In the genomic region with DNA sequence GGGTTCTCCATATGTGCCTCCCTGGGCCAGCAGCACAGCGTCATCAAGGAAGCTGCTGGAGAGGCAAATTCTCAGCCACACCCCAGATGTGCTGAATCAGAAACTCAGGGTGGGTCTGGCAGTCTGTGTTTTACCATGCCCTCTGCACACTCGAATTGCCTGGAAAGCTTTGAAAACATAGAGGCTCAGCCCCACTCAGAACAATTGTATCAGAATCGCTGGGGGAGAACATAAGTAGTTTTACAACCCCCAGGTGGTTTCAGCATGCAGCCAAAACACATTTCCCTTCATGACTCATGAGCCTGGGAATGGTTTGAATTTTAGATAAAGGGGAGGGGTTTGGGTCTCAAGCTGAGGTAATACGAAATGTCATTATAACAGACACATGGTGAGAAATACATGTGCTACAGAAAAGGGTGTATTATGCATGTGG, we compare ENCODE assay signal across 14 cellular contexts. TPM values are rescaled to one million over a fixed set of nuclear protein-coding genes. Genes with fewer than 3 reads are reported as not detected.
A peak's percentile ranks its signal among the peaks of the same experiment; 100 is the strongest.
DNase-seq lines count a peak whose midpoint lies in the region; ATAC-seq, FAIRE-seq and TF ChIP-seq lines count a peak whose summit lies in the region.
"Had no signal": no experiment of that assay in that cellular context is flagged by ENCODE, and none has a peak within 500 bp of the region (broad histone marks: within the 10 kb centered on the region; RNA-seq: fewer than 3 reads in every experiment).

No MANE protein-coding gene starts in this region.

- no peak for TF ChIP-seq POLR2A in HepG2 (IDR thresholded peaks at IDR 0.05; ENCODE audit: insufficient read depth in 1 of 2, low read depth in 2 of 2, low read length in 2 of 2)
- TF ChIP-seq POLR2A in right lobe of liver (IDR thresholded peaks at IDR 0.05), result no peak

- no peak overlapping the region for H3K9ac ChIP-seq in HepG2 (ENCODE audit: insufficient read depth, low read depth, low read length)
- H3K9ac ChIP-seq: BLaER1 had no signal

- TF ChIP-seq EP300 in HepG2 (IDR thresholded peaks at IDR 0.05; ENCODE audit: low read depth in 2 of 2, low read length in 2 of 2) (no peak), HepG2 (CRISPR knock-in tag; IDR thresholded peaks at IDR 0.05; ENCODE audit: borderline replicate concordance) (no peak)

- peaks cover 9% of the 10 kb centered on the region; the same call in 1 of the 2 replicates for H3K4me1 ChIP-seq in HepG2 (ENCODE audit: insufficient read depth, low read length)
- no peaks in the 10 kb centered on the region for H3K4me1 ChIP-seq in right lobe of liver
- H3K4me1 ChIP-seq in foreskin keratinocyte, result peaks cover 35% of the 10 kb centered on the region
- H3K4me1 ChIP-seq: BLaER1, upper lobe of right lung had no signal

- no peak overlapping the region for H3K27ac ChIP-seq in HepG2 (ENCODE audit: extremely low read length, insufficient read depth, low read length)
- H3K27ac ChIP-seq in right lobe of liver, result no peak overlapping the region
- H3K27ac ChIP-seq in foreskin keratinocyte, result peak overlapping the region; percentile 100
- H3K27ac ChIP-seq: BLaER1, upper lobe of right lung had no signal

- POLR2A ChIA-PET in HepG2 (lab: Yijun Ruan, JAX), result no interaction called here

- H3K4me3 ChIP-seq in HepG2 (replicated peaks in 1 of 3; ENCODE audit: insufficient read depth in 1 of 3, low read depth in 2 of 3, low read length in 3 of 3), result no peak overlapping the region
- H3K4me3 ChIP-seq in right lobe of liver, result no peak overlapping the region
- H3K4me3 ChIP-seq: BLaER1, skin epidermis, upper lobe of right lung had no signal

- BruUV-seq in HepG2 (replicated peaks; lab: Mats Ljungman, UMichigan), result no TSS peak

- no peak for FAIRE-seq in HepG2 (lab: Jason Lieb, UNC)

- no peak for DNase-seq in HepG2 (ENCODE audit: low spot score)
- DNase-seq in right lobe of liver, result no peak
- peak; percentile 92 for DNase-seq in SW480 (ENCODE audit: low spot score)
- peak; percentile 98 to 99 for DNase-seq in foreskin keratinocyte
- DNase-seq in activated T-cell treated with anti-CD3 and anti-CD28 coated beads, Interleukin-2, amount 50 U/mL, for 24 hours, result no peak
- DNase-seq in activated CD4-positive, alpha-beta T cell treated with anti-CD3 and anti-CD28 coated beads, Interleukin-2, amount 50 U/mL, for 4 hours, result no peak
- DNase-seq: NCI-H1694 treated with DMSO at 0.1 percent for 48 hours, upper lobe of right lung had no signal

- H3K9me3 Mint-ChIP-seq in activated T-cell treated with anti-CD3 and anti-CD28 coated beads, Interleukin-2, amount 50 U/mL, for 24 hours, result no peaks in the 10 kb centered on the region
- H3K9me3 Mint-ChIP-seq: T-helper 2 cell treated with Interferon-gamma antibody and Interleukin-4, amounts not matched to agents 5 μg/mL and 100 μg/mL, for 36 hours had no signal

- no peaks in the 10 kb centered on the region for H3K36me3 Mint-ChIP-seq in activated T-cell treated with anti-CD3 and anti-CD28 coated beads, Interleukin-2, amount 50 U/mL, for 24 hours (ENCODE audit: low read depth)
- H3K36me3 Mint-ChIP-seq: activated naive CD8-positive, alpha-beta T cell had no signal

- H3K27ac Mint-ChIP-seq in activated T-cell treated with anti-CD3 and anti-CD28 coated beads, Interleukin-2, amount 50 U/mL, for 24 hours, result no peak overlapping the region
- H3K27ac Mint-ChIP-seq: activated naive CD8-positive, alpha-beta T cell; T-helper 2 cell treated with Interferon-gamma antibody and Interleukin-4, amounts not matched to agents 5 μg/mL and 100 μg/mL, for 36 hours had no signal

- H4K20me1 ChIP-seq in HepG2 (ENCODE audit: insufficient read depth, low read length), result no peaks in the 10 kb centered on the region
- H4K20me1 ChIP-seq: BLaER1 had no signal

- intact Hi-C loops in HepG2 (cut with micrococcal nuclease; ENCODE audit: unreplicated experiment) (no loop called here), right lobe of liver (cut with DNase I) (no loop called here)

- H3K36me3 ChIP-seq in HepG2 (replicated peaks in 1 of 2; ENCODE audit: control insufficient read depth in 1 of 2, insufficient read depth in 2 of 2, low read length in 2 of 2), result no peaks in the 10 kb centered on the region
- no peaks in the 10 kb centered on the region for H3K36me3 ChIP-seq in right lobe of liver
- H3K36me3 ChIP-seq: BLaER1, upper lobe of right lung had no signal

- H3K27me3 ChIP-seq in HepG2 (ENCODE audit: control insufficient read depth in 1 of 2, insufficient read depth in 2 of 2, low read length in 2 of 2) (peaks cover 0 to 16% of the 10 kb centered on the region in 2 experiments; a peak in 1 of 5 replicates), right lobe of liver (no peaks in the 10 kb centered on the region), foreskin keratinocyte (no peaks in the 10 kb centered on the region)
- H3K27me3 ChIP-seq: BLaER1 had no signal

- in situ Hi-C loops in HepG2 (cut with HindIII; ENCODE audit: extremely low pct_ligation_motif_present, low pct_unique_long_range_greater_than_20kb), result no loop called here

- 2% methylated on average over 3 of the region's 4 CpGs for WGBS in HepG2 (ENCODE audit: low lambda C conversion rate)
- WGBS in right lobe of liver (ENCODE audit: insufficient coverage, low coverage, low lambda C conversion rate, missing lambda C conversion rate), result 77% methylated on average over 4 of the region's 4 CpGs

- H3K4me1 Mint-ChIP-seq in activated T-cell treated with anti-CD3 and anti-CD28 coated beads, Interleukin-2, amount 50 U/mL, for 24 hours (ENCODE audit: low read depth), result no peaks in the 10 kb centered on the region

- no peak overlapping the region for H3K4me2 ChIP-seq in HepG2 (ENCODE audit: low read depth, low read length)
- H3K4me2 ChIP-seq: BLaER1 had no signal

- no peaks in the 10 kb centered on the region for H3K79me2 ChIP-seq in HepG2 (ENCODE audit: insufficient read depth, low read length)

- TF ChIP-seq RAD21 in HepG2 (CRISPR knock-in tag; IDR thresholded peaks at IDR 0.05), result no peak

- H3K4me3 Mint-ChIP-seq in activated T-cell treated with anti-CD3 and anti-CD28 coated beads, Interleukin-2, amount 50 U/mL, for 24 hours, result no peak overlapping the region
- H3K4me3 Mint-ChIP-seq: activated naive CD8-positive, alpha-beta T cell; T-helper 2 cell treated with Interferon-gamma antibody and Interleukin-4, amounts not matched to agents 5 μg/mL and 100 μg/mL, for 36 hours had no signal

- no peak overlapping the region for H2AFZ ChIP-seq in HepG2 (ENCODE audit: low read length)

- H3K9me3 ChIP-seq in HepG2 (ENCODE audit: low read length), result no peaks in the 10 kb centered on the region
- H3K9me3 ChIP-seq in right lobe of liver, result no peaks in the 10 kb centered on the region
- H3K9me3 ChIP-seq: BLaER1, upper lobe of right lung had no signal

- H3K27me3 Mint-ChIP-seq in activated T-cell treated with anti-CD3 and anti-CD28 coated beads, Interleukin-2, amount 50 U/mL, for 24 hours, result peaks cover 22% of the 10 kb centered on the region

- TF ChIP-seq CTCF in HepG2 (CRISPR knock-in tag; IDR thresholded peaks at IDR 0.05), result no peak
- TF ChIP-seq CTCF in right lobe of liver (IDR thresholded peaks at IDR 0.05), result no peak
- no peak for TF ChIP-seq CTCF in foreskin keratinocyte (conservative IDR thresholded peaks at IDR 0.05)

- CTCF ChIA-PET in HepG2 (lab: Yijun Ruan, JAX; ENCODE audit: low intra/inter-chr PET ratio, low total read pairs), result no interaction called here

- ATAC-seq in HepG2, result no peak
- no peak for ATAC-seq in right lobe of liver
- peak; percentile 71 for ATAC-seq in foreskin keratinocyte
- no peak for ATAC-seq in HG03045 (IDR thresholded peaks at IDR 0.05; ENCODE audit: unreplicated experiment)
- ATAC-seq in HG03520 (IDR thresholded peaks at IDR 0.05; ENCODE audit: unreplicated experiment), result no peak
- ATAC-seq: upper lobe of right lung had no signal

RNA-seq across cellular contexts. Expression of a gene that starts 9.6 kb away (rescaled TPM):
- 0.15 and 0.18 TPM in 2 replicates for total RNA-seq in HepG2 (2016; rRNA removed; fragmentation: Illumina TruSeq; extraction: Trizol)
- 0.09 TPM in 1 of 2 replicates, not detected in the other for total RNA-seq in HepG2 (2016; cell fraction: cytosol; rRNA removed; fragmentation: Illumina TruSeq; extraction: Trizol; ENCODE audit: low read depth)
- 0.16 and 0.26 TPM in 2 replicates for total RNA-seq in HepG2 (2016; cell fraction: insoluble cytoplasmic fraction; rRNA removed; fragmentation: Illumina TruSeq; extraction: Trizol)
- total RNA-seq in HepG2 (2016; cell fraction: membrane; rRNA removed; fragmentation: Illumina TruSeq; extraction: Trizol), result 0.19 and 0.55 TPM in 2 replicates
- total RNA-seq in HepG2 (2016; cell fraction: nucleus; rRNA removed; fragmentation: Illumina TruSeq; extraction: Trizol), result 0.28 TPM in 1 of 2 replicates, not detected in the other
- 0.07 and 0.10 TPM in 2 replicates for polyA plus RNA-seq in HepG2 (2011; rRNA removed)
- polyA plus RNA-seq in HepG2 (2011; cell fraction: cytosol; rRNA removed), result 0.07 and 0.08 TPM in 2 replicates
- polyA plus RNA-seq in HepG2 (2011; cell fraction: nucleus; rRNA removed), result 0.05 and 0.09 TPM in 2 replicates
- polyA plus RNA-seq in HepG2 (2012), result 0.09 and 0.11 TPM in 2 replicates
- polyA plus RNA-seq in HepG2 (2016; cell fraction: cytosol; fragmentation: Illumina TruSeq; extraction: Trizol; ENCODE audit: low read depth), result 0.02 and 0.06 TPM in 2 replicates
- 0.14 and 0.17 TPM in 2 replicates for polyA plus RNA-seq in HepG2 (2016; cell fraction: insoluble cytoplasmic fraction; fragmentation: Illumina TruSeq; extraction: Trizol; ENCODE audit: low read depth)
- 0.08 and 0.12 TPM in 2 replicates for polyA plus RNA-seq in HepG2 (2016; cell fraction: membrane; fragmentation: Illumina TruSeq; extraction: Trizol; ENCODE audit: low read depth)
- 0.25 and 0.30 TPM in 2 replicates for polyA plus RNA-seq in HepG2 (2016; cell fraction: nucleus; fragmentation: Illumina TruSeq; extraction: Trizol; ENCODE audit: insufficient read depth, low read depth)
- polyA minus RNA-seq in HepG2 (2011; rRNA and poly(A)+ RNA removed; ENCODE audit: low replicate concordance), result not detected in 2 replicates
- polyA minus RNA-seq in HepG2 (2011; cell fraction: cytosol; rRNA and poly(A)+ RNA removed), result not detected in 2 replicates
- polyA minus RNA-seq in HepG2 (2011; cell fraction: nucleus; rRNA and poly(A)+ RNA removed), result not detected in 2 replicates
- not detected for total RNA-seq in right lobe of liver
- 1.3 TPM in 2 replicates for total RNA-seq in foreskin keratinocyte
- 0.76 and 0.83 TPM in 2 replicates for polyA plus RNA-seq in foreskin keratinocyte
- total RNA-seq: upper lobe of right lung had no signal

RNA-seq across cellular contexts. Expression of a gene that starts 22.3 kb away (rescaled TPM):
- total RNA-seq in HepG2 (2016; rRNA removed; fragmentation: Illumina TruSeq; extraction: Trizol), result 5.0 and 5.5 TPM in 2 replicates
- total RNA-seq in HepG2 (2016; cell fraction: cytosol; rRNA removed; fragmentation: Illumina TruSeq; extraction: Trizol; ENCODE audit: low read depth), result 8.5 and 9.0 TPM in 2 replicates
- 4.2 and 7.9 TPM in 2 replicates for total RNA-seq in HepG2 (2016; cell fraction: insoluble cytoplasmic fraction; rRNA removed; fragmentation: Illumina TruSeq; extraction: Trizol)
- 9.2 and 10.5 TPM in 2 replicates for total RNA-seq in HepG2 (2016; cell fraction: membrane; rRNA removed; fragmentation: Illumina TruSeq; extraction: Trizol)
- 5.4 and 8.0 TPM in 2 replicates for total RNA-seq in HepG2 (2016; cell fraction: nucleus; rRNA removed; fragmentation: Illumina TruSeq; extraction: Trizol)
- polyA plus RNA-seq in HepG2 (2011; rRNA removed), result 24.5 and 27.7 TPM in 2 replicates
- 23.2 and 24.9 TPM in 2 replicates for polyA plus RNA-seq in HepG2 (2011; cell fraction: cytosol; rRNA removed)
- 24.4 and 32.0 TPM in 2 replicates for polyA plus RNA-seq in HepG2 (2011; cell fraction: nucleus; rRNA removed)
- polyA plus RNA-seq in HepG2 (2012), result 11.9 and 13.0 TPM in 2 replicates
- 9.3 and 10.8 TPM in 2 replicates for polyA plus RNA-seq in HepG2 (2016; cell fraction: cytosol; fragmentation: Illumina TruSeq; extraction: Trizol; ENCODE audit: low read depth)
- 4.7 and 5.9 TPM in 2 replicates for polyA plus RNA-seq in HepG2 (2016; cell fraction: insoluble cytoplasmic fraction; fragmentation: Illumina TruSeq; extraction: Trizol; ENCODE audit: low read depth)
- polyA plus RNA-seq in HepG2 (2016; cell fraction: membrane; fragmentation: Illumina TruSeq; extraction: Trizol; ENCODE audit: low read depth), result 9.9 and 11.2 TPM in 2 replicates
- 10.8 and 12.0 TPM in 2 replicates for polyA plus RNA-seq in HepG2 (2016; cell fraction: nucleus; fragmentation: Illumina TruSeq; extraction: Trizol; ENCODE audit: insufficient read depth, low read depth)
- 14.8 and 19.2 TPM in 2 replicates for polyA minus RNA-seq in HepG2 (2011; rRNA and poly(A)+ RNA removed; ENCODE audit: low replicate concordance)
- polyA minus RNA-seq in HepG2 (2011; cell fraction: cytosol; rRNA and poly(A)+ RNA removed), result 5.1 and 5.8 TPM in 2 replicates
- polyA minus RNA-seq in HepG2 (2011; cell fraction: nucleus; rRNA and poly(A)+ RNA removed), result 7.6 and 9.4 TPM in 2 replicates
- total RNA-seq in right lobe of liver, result 10 to 100 TPM in 2 of 6 experiments, 1 to 10 TPM in 4; 4.9 to 10.9 (median 8.4) TPM
- total RNA-seq in foreskin keratinocyte, result 12.2 and 15.8 TPM in 2 replicates
- polyA plus RNA-seq in foreskin keratinocyte, result 17.1 and 19.8 TPM in 2 replicates

Comparison
In these comparisons a context has a peak if more than half of its experiments do, and no peak if none do; other contexts are left out.
1. DNase-seq: peak in SW480 (single experiment) and foreskin keratinocyte (2 of 2); none in HepG2 (single experiment), right lobe of liver (0 of 3), activated T-cell treated with anti-CD3 and anti-CD28 coated beads, Interleukin-2, amount 50 U/mL, for 24 hours (single experiment) and activated CD4-positive, alpha-beta T cell treated with anti-CD3 and anti-CD28 coated beads, Interleukin-2, amount 50 U/mL, for 4 hours (0 of 2).